Comparison of ENCODE assay signal across 7 cellular contexts in the genomic region with DNA sequence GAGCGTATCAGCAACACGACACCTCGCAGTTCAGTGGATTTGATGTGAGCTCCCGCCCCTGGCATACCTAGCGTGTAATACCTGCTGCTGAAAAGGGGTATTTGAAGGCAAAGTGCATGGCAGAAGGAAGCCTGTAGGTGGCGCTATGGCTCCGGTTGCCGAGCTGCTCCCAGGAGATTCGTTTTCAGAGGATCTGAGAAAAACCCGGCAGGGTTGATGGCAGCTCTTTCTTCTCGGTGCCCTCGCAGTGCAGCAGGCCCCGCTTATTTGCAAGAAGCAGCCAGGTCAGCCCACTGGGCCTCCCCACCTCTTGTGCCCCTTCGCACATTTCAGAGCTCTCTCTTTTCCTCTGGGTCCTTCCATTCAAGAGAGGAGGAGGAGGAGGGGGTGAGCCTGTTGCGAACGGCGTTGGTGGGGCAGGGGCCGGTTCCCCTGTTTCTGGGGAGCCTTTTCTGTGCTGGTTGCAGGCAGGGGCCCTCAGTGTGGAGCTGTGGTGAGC.
DNase-seq lines count a peak whose midpoint lies in the region; FAIRE-seq and TF ChIP-seq lines count a peak whose summit lies in the region.

No MANE protein-coding gene starts in this region.

- H3K9ac ChIP-seq in parathyroid adenoma, result no peak overlapping the region

- no peak for TF ChIP-seq POLR2A in GM12891 (IDR thresholded peaks at IDR 0.05; ENCODE audit: low read depth, low read length)
- no peak for TF ChIP-seq POLR2A in transverse colon (IDR thresholded peaks at IDR 0.05)

- H3K4me1 ChIP-seq in parathyroid adenoma (no peaks in the 10 kb centered on the region), transverse colon (peaks cover 0 to 7% (median 0%) of the 10 kb centered on the region in 4 donors)

- CTCF ChIA-PET in RWPE1 (lab: Yijun Ruan, JAX), result interaction anchor here (0.6 to 1.7 kb wide), 30 partner anchors 8 to 647 kb away, joined by 3 to 18 read pairs (median 4); no protein-coding TSS in a partner anchor

- H3K27me3 ChIP-seq in MG63 (no peaks in the 10 kb centered on the region), parathyroid adenoma (ENCODE audit: control insufficient read depth, insufficient read depth, low read length) (no peaks in the 10 kb centered on the region), transverse colon (peaks cover 21% of the 10 kb centered on the region)

- no peak for TF ChIP-seq EP300 in transverse colon (IDR thresholded peaks at IDR 0.05; ENCODE audit: low read depth)

- intact Hi-C loops in transverse colon (cut with DNase I; ENCODE audit: low total_unique reads), result loop anchor here (10.0 kb wide), 1 partner anchor 284 kb away; no protein-coding TSS in a partner anchor

- H3K36me3 ChIP-seq in MG63 (no peaks in the 10 kb centered on the region), parathyroid adenoma (ENCODE audit: control insufficient read depth, insufficient read depth, low read length) (no peaks in the 10 kb centered on the region), transverse colon (no peaks in the 10 kb centered on the region)

- H3K27ac ChIP-seq in RWPE1 (no peak overlapping the region), parathyroid adenoma (no peak overlapping the region), transverse colon (no peak overlapping the region)

- no peaks in the 10 kb centered on the region for H3K79me2 ChIP-seq in parathyroid adenoma

- FAIRE-seq in GM12891 (lab: Jason Lieb, UNC), result peak; percentile 76

- H3K4me3 ChIP-seq in MG63 (no peak overlapping the region), parathyroid adenoma (ENCODE audit: low read depth, low read length) (no peak overlapping the region), transverse colon (no peak overlapping the region)

- peak; percentile 69 for DNase-seq in GM12891 (ENCODE audit: insufficient read length, low spot score)
- DNase-seq in MG63, result peak; percentile 48
- peak; percentile 73 for DNase-seq in RWPE1 (ENCODE audit: low spot score)
- DNase-seq in activated naive CD4-positive, alpha-beta T cell treated with Interleukin-2 at 50 U/mL for 16 hours, result peak; percentile 62
- DNase-seq in glomerular visceral epithelial cell (ENCODE audit: extremely low spot score), result peak; percentile 62
- DNase-seq in transverse colon, result peak; percentile 63

- TF ChIP-seq CTCF in RWPE1 (conservative IDR thresholded peaks at IDR 0.05; ENCODE audit: low read depth) (peak; percentile 69), parathyroid adenoma (IDR thresholded peaks at IDR 0.05) (peak; percentile 75), transverse colon (IDR thresholded peaks at IDR 0.05) (peak; percentile 60 to 87 (median 78))

- no peak overlapping the region for H3K4me2 ChIP-seq in parathyroid adenoma (ENCODE audit: low read length)

- in situ Hi-C loops in transverse colon (cut with MboI; ENCODE audit: low pct_ligation_motif_present in 1 of 4, low pct_unique_long_range_greater_than_20kb in 1 of 4, low sequenced_read_pairs in 3 of 4), result loop anchor here (25.0 kb wide), 2 partner anchors 291 to 391 kb away; a partner anchor contains a TSS

- POLR2A ChIA-PET in RWPE1 (lab: Yijun Ruan, JAX; ENCODE audit: low non-redundant PET), result no interaction called here

- H3K9me3 ChIP-seq in MG63 (no peaks in the 10 kb centered on the region), parathyroid adenoma (ENCODE audit: control insufficient read depth, low read length) (no peaks in the 10 kb centered on the region), transverse colon (no peaks in the 10 kb centered on the region)

- 6% methylated on average over 18 of the region's 18 CpGs; no CpG with 5 or more reads in 1 of the 2 donors for WGBS in transverse colon (ENCODE audit: low coverage in 1 of 2), 2 donors

- peak overlapping the region; percentile 28 for H2AFZ ChIP-seq in parathyroid adenoma

TF ChIP-seq in GM12891, 5 proteins besides CTCF, POLR2A, EP300 and RAD21:
- TF ChIP-seq TAF1 (IDR thresholded peaks at IDR 0.05; ENCODE audit: low read depth, low read length), result no peak
- no peak for TF ChIP-seq SPI1 (IDR thresholded peaks at IDR 0.05; ENCODE audit: low read depth, low read length)
- TF ChIP-seq PAX5 (IDR thresholded peaks at IDR 0.05; ENCODE audit: insufficient read depth, low read length, severe bottlenecking), result no peak
- TF ChIP-seq POLR2AphosphoS5 (IDR thresholded peaks at IDR 0.05; ENCODE audit: low read depth, low read length), result no peak
- no peak for TF ChIP-seq POU2F2 (IDR thresholded peaks at IDR 0.05; ENCODE audit: low read depth, low read length)
